ENCODE assay signal across 27 cellular contexts in the genomic region with DNA sequence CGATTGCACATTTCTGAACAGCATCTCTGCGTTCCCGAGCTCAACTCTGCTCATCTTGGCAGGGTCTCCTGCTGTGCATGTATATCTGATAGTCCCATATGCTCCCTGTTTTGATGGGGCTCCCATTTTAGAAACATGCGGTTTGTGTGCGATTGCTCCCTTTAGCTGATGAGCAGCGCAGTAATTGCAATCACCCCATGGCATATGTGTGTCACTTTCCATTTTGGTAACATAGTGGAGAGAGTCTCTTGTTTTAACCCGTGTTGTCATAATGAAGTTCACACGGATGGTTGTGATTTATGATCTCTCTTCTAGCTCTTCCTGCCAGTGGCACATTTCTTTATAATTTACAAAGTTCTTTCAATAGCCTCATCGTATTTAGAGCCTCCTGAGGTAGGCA.
"Had no signal": no experiment of that assay in that cellular context is flagged by ENCODE, and none has a peak within 500 bp of the region (broad histone marks: within the 10 kb centered on the region; RNA-seq: fewer than 3 reads in every experiment).

No MANE protein-coding gene starts in this region.

- ATAC-seq: stimulated activated effector memory CD8-positive, alpha-beta T cell treated with anti-CD3 and anti-CD28 coated beads, Interleukin-12 subunit alpha, Interleukin-12 subunit beta, amount 100 ng/mL, for 72 hours; stimulated activated memory B cell treated with anti-CD40 and anti-IgM and Interleukin-4, amounts not matched to agents 10 μg/mL and 1 μg/mL and 100 μg/mL, for 72 hours; stimulated activated naive B cell treated with anti-CD40 and anti-IgM and Interleukin-4, amounts not matched to agents 10 μg/mL and 1 μg/mL and 100 μg/mL, for 72 hours; stimulated activated naive CD8-positive, alpha-beta T cell treated with anti-CD3 and anti-CD28 coated beads, Interleukin-15, amount 100 ng/mL, for 72 hours; stimulated activated naive CD8-positive, alpha-beta T cell treated with anti-CD3 and anti-CD28 coated beads, Interleukin-15, Interleukin-2, amounts not matched to agents 100 U/mL and 50 U/mL, for 24 hours; upper lobe of right lung had no signal

- FAIRE-seq: urothelium cell line had no signal

- H3K27ac ChIP-seq: stomach, suprapubic skin, testis, thoracic aorta, thyroid gland, tibial artery, tibial nerve, transverse colon, upper lobe of left lung, upper lobe of right lung, uterus, vagina had no signal

- H3K4me1 ChIP-seq: stomach, suprapubic skin, testis, thyroid gland, tibial artery, tibial nerve, transverse colon, upper lobe of left lung, upper lobe of right lung, uterus, vagina had no signal

- H3K9me3 ChIP-seq: stomach, suprapubic skin, testis, thoracic aorta, thyroid gland, tibial artery, tibial nerve, transverse colon, upper lobe of left lung, upper lobe of right lung, uterus, vagina had no signal

- H3K4me3 ChIP-seq: stomach, suprapubic skin, testis, thoracic aorta, thyroid gland, tibial artery, tibial nerve, transverse colon, upper lobe of left lung, upper lobe of right lung, uterus, vagina had no signal

- H3K36me3 ChIP-seq: stomach, suprapubic skin, thoracic aorta, thyroid gland, tibial artery, tibial nerve, transverse colon, upper lobe of left lung, upper lobe of right lung, uterus, vagina had no signal

- H3K27me3 ChIP-seq: stomach, suprapubic skin, testis, thyroid gland, tibial artery, tibial nerve, transverse colon, upper lobe of left lung, upper lobe of right lung, uterus, vagina had no signal

- DNase-seq: stimulated activated CD4-positive, alpha-beta T cell treated with anti-CD3 and anti-CD28 coated beads, Interleukin-2, amount 100 ng/mL, for 48 hours; stimulated activated CD4-positive, alpha-beta T cell treated with anti-CD3 and anti-CD28 coated beads, Interleukin-4, amount 100 ng/mL, for 1 hour; stimulated activated CD4-positive, alpha-beta T cell treated with anti-CD3 and anti-CD28 coated beads, Interleukin-4, amount 100 ng/mL, for 24 hours; stimulated activated CD4-positive, alpha-beta T cell treated with anti-CD3 and anti-CD28 coated beads, Interleukin-4, amount 100 ng/mL, for 4 hours; stimulated activated CD8-positive, alpha-beta memory T cell treated with anti-CD3 and anti-CD28 coated beads, Interleukin-4, amount 100 ng/mL, for 48 hours; stimulated activated naive B cell treated with anti-CD40 and anti-IgM and Interleukin-4, amounts not matched to agents 10 μg/mL and 1 μg/mL and 100 μg/mL, for 72 hours; stimulated activated naive CD4-positive, alpha-beta T cell; stimulated activated naive CD4-positive, alpha-beta T cell treated with Interleukin-2 at 50 U/mL for 16 hours; stimulated activated naive CD8-positive, alpha-beta T cell treated with anti-CD3 and anti-CD28 coated beads, Interleukin-15, amount 100 ng/mL, for 72 hours; stimulated activated naive CD8-positive, alpha-beta T cell treated with anti-CD3 and anti-CD28 coated beads, Interleukin-15, Interleukin-2, amounts not matched to agents 100 U/mL and 50 U/mL, for 24 hours; stomach; substantia nigra; testis; thyroid gland; tibial artery; transverse colon; trophoblast cell; upper lobe of left lung; upper lobe of right lung; uterus had no signal
